7 cellular contexts compared by ENCODE assay signal in genomic region chr13:19207413-19207812, GRCh38. TPM values are rescaled to one million over a fixed set of nuclear protein-coding genes. Genes with fewer than 3 reads are reported as not detected.
"Had no signal": no experiment of that assay in that cellular context is flagged by ENCODE, and none has a peak within 500 bp of the region (broad histone marks: within the 10 kb centered on the region; RNA-seq: fewer than 3 reads in every experiment).

No MANE protein-coding gene starts in this region.

RNA-seq across cellular contexts. Expression of gene TUBA3C, which starts 25.8 kb away (rescaled TPM):
- total RNA-seq: GM23248, GM23338, H1, H4, H7, H9, HFFc6 had no signal
- polyA plus RNA-seq: GM23248, GM23338, H1 had no signal
